In genomic region chr18:70299393-70299792, GRCh38 we compare ENCODE assay signal across 20 cellular contexts.
"Had no signal": no experiment of that assay in that cellular context is flagged by ENCODE, and none has a peak within 500 bp of the region (broad histone marks: within the 10 kb centered on the region; RNA-seq: fewer than 3 reads in every experiment).

No MANE protein-coding gene starts in this region.

- H3K27ac Mint-ChIP-seq: naive B cell; nephron; stimulated activated memory B cell treated with anti-CD40 and anti-IgM and Interleukin-4, amounts not matched to agents 10 μg/mL and 1 μg/mL and 100 μg/mL, for 72 hours; stimulated activated naive CD8-positive, alpha-beta T cell treated with anti-CD3 and anti-CD28 coated beads, Interleukin-15, amount 100 ng/mL, for 72 hours had no signal

- H3K36me3 ChIP-seq: heart left ventricle, right lobe of liver, thoracic aorta, transverse colon had no signal

- H3K4me3 ChIP-seq: coronary artery, heart left ventricle, lung, psoas muscle, right lobe of liver, thoracic aorta, transverse colon had no signal

- H3K9me3 ChIP-seq: heart left ventricle, psoas muscle, right lobe of liver, thoracic aorta, transverse colon had no signal

- H3K27me3 Mint-ChIP-seq: naive B cell; stimulated activated naive CD8-positive, alpha-beta T cell treated with anti-CD3 and anti-CD28 coated beads, Interleukin-15, amount 100 ng/mL, for 72 hours had no signal

- H3K4me1 Mint-ChIP-seq: naive B cell; stimulated activated memory B cell treated with anti-CD40 and anti-IgM and Interleukin-4, amounts not matched to agents 10 μg/mL and 1 μg/mL and 100 μg/mL, for 72 hours; stimulated activated naive CD8-positive, alpha-beta T cell treated with anti-CD3 and anti-CD28 coated beads, Interleukin-15, amount 100 ng/mL, for 72 hours had no signal

- H3K36me3 Mint-ChIP-seq: naive B cell; stimulated activated memory B cell treated with anti-CD40 and anti-IgM and Interleukin-4, amounts not matched to agents 10 μg/mL and 1 μg/mL and 100 μg/mL, for 72 hours had no signal

- H3K27ac ChIP-seq: coronary artery, psoas muscle, right lobe of liver, thoracic aorta, transverse colon had no signal

- ATAC-seq: esophagus mucosa; heart left ventricle; left colon; left ventricle myocardium superior; psoas muscle; right lobe of liver; stimulated activated memory B cell treated with anti-CD40 and anti-IgM and Interleukin-4, amounts not matched to agents 10 μg/mL and 1 μg/mL and 100 μg/mL, for 72 hours; stimulated activated naive CD8-positive, alpha-beta T cell treated with anti-CD3 and anti-CD28 coated beads, Interleukin-15, amount 100 ng/mL, for 72 hours had no signal

- H3K4me3 Mint-ChIP-seq: naive B cell; nephron; stimulated activated memory B cell treated with anti-CD40 and anti-IgM and Interleukin-4, amounts not matched to agents 10 μg/mL and 1 μg/mL and 100 μg/mL, for 72 hours; stimulated activated naive CD8-positive, alpha-beta T cell treated with anti-CD3 and anti-CD28 coated beads, Interleukin-15, amount 100 ng/mL, for 72 hours had no signal

- DNase-seq: dorsolateral prefrontal cortex; effector CD8-positive, alpha-beta T cell; heart left ventricle; hippocampal formation; left colon; left ventricle myocardium superior; mesenchymal stem cell; naive B cell; psoas muscle; retina; right lobe of liver; stimulated activated CD4-positive, alpha-beta T cell treated with anti-CD3 and anti-CD28 coated beads, Interleukin-4, amount 100 ng/mL, for 24 hours; stimulated activated naive CD8-positive, alpha-beta T cell treated with anti-CD3 and anti-CD28 coated beads, Interleukin-15, amount 100 ng/mL, for 72 hours; transverse colon had no signal

- H3K9me3 Mint-ChIP-seq: naive B cell; nephron; stimulated activated memory B cell treated with anti-CD40 and anti-IgM and Interleukin-4, amounts not matched to agents 10 μg/mL and 1 μg/mL and 100 μg/mL, for 72 hours; stimulated activated naive CD8-positive, alpha-beta T cell treated with anti-CD3 and anti-CD28 coated beads, Interleukin-15, amount 100 ng/mL, for 72 hours had no signal

- H3K27me3 ChIP-seq: dorsolateral prefrontal cortex, heart left ventricle, right lobe of liver, transverse colon had no signal
